ENCODE assay signal across 18 cellular contexts in genomic region chr11:74838188-74838587, GRCh38.
"Had no signal": no experiment of that assay in that cellular context is flagged by ENCODE, and none has a peak within 500 bp of the region (broad histone marks: within the 10 kb centered on the region; RNA-seq: fewer than 3 reads in every experiment).

No MANE protein-coding gene starts in this region.

- H3K27me3 ChIP-seq: colonic mucosa, thyroid gland had no signal

- H3K27me3 Mint-ChIP-seq: activated naive CD8-positive, alpha-beta T cell treated with anti-CD3 and anti-CD28 coated beads, Interleukin-2, amount 50 U/mL, for 24 hours; memory B cell had no signal

- H3K9me3 Mint-ChIP-seq: activated naive CD8-positive, alpha-beta T cell treated with anti-CD3 and anti-CD28 coated beads, Interleukin-2, amount 50 U/mL, for 24 hours; activated T-helper 1 cell treated with anti-CD3 and anti-CD28 coated beads, Interleukin-12 subunit alpha, Interleukin-12 subunit beta, Interleukin-2, Interleukin-4 antibody, amounts not matched to agents 30 ng/mL and 10 ng/mL and 1 ng/mL, durations not matched to agents 14 hours and 24 hours and 36 hours; memory B cell; WTC11 had no signal

- FAIRE-seq: endometrium, urothelium cell line had no signal

- H3K27ac Mint-ChIP-seq: activated naive CD8-positive, alpha-beta T cell treated with anti-CD3 and anti-CD28 coated beads, Interleukin-2, amount 50 U/mL, for 24 hours; activated T-helper 1 cell treated with anti-CD3 and anti-CD28 coated beads, Interleukin-12 subunit alpha, Interleukin-12 subunit beta, Interleukin-2, Interleukin-4 antibody, amounts not matched to agents 30 ng/mL and 10 ng/mL and 1 ng/mL, durations not matched to agents 14 hours and 24 hours and 36 hours; WTC11 had no signal

- H3K9me3 ChIP-seq: colonic mucosa, left ventricle myocardium inferior, psoas muscle, thyroid gland had no signal

- DNase-seq: activated CD4-positive, alpha-beta T cell treated with anti-CD3 and anti-CD28 coated beads for 48 hours; activated CD8-positive, alpha-beta memory T cell treated with anti-CD3 and anti-CD28 coated beads for 24 hours; activated naive CD4-positive, alpha-beta T cell; activated naive CD8-positive, alpha-beta T cell treated with anti-CD3 and anti-CD28 coated beads, Interleukin-2, amount 50 U/mL, for 24 hours; central memory CD4-positive, alpha-beta T cell; colonic mucosa; left ventricle myocardium inferior; psoas muscle; stimulated activated CD4-positive, alpha-beta T cell treated with anti-CD3 and anti-CD28 coated beads, Interleukin-12 subunit alpha, Interleukin-12 subunit beta, amount 100 ng/mL, for 4 hours; stimulated activated CD4-positive, alpha-beta T cell treated with anti-CD3 and anti-CD28 coated beads, Interleukin-2, amount 100 ng/mL, for 24 hours; T-helper 2 cell; thyroid gland had no signal

- H3K27ac ChIP-seq: colonic mucosa, left ventricle myocardium inferior, psoas muscle, thyroid gland had no signal

- H3K4me3 ChIP-seq: colonic mucosa, left ventricle myocardium inferior, psoas muscle, thyroid gland had no signal

- ATAC-seq: activated naive CD8-positive, alpha-beta T cell treated with anti-CD3 and anti-CD28 coated beads, Interleukin-2, amount 50 U/mL, for 24 hours; psoas muscle; sciatic nerve; WTC11 had no signal

- H3K4me3 Mint-ChIP-seq: activated naive CD8-positive, alpha-beta T cell treated with anti-CD3 and anti-CD28 coated beads, Interleukin-2, amount 50 U/mL, for 24 hours; activated T-helper 1 cell treated with anti-CD3 and anti-CD28 coated beads, Interleukin-12 subunit alpha, Interleukin-12 subunit beta, Interleukin-2, Interleukin-4 antibody, amounts not matched to agents 30 ng/mL and 10 ng/mL and 1 ng/mL, durations not matched to agents 14 hours and 24 hours and 36 hours; memory B cell; WTC11 had no signal

- H3K4me1 ChIP-seq: colonic mucosa, psoas muscle, thyroid gland had no signal
